In genomic region chr12:131424270-131424669, GRCh38 we compare ENCODE assay signal across 33 cellular contexts.
DNase-seq lines count a peak whose midpoint lies in the region; ATAC-seq and TF ChIP-seq lines count a peak whose summit lies in the region.
"Had no signal": no experiment of that assay in that cellular context is flagged by ENCODE, and none has a peak within 500 bp of the region (broad histone marks: within the 10 kb centered on the region; RNA-seq: fewer than 3 reads in every experiment).

No MANE protein-coding gene starts in this region.

- no peak overlapping the region for H3K27ac ChIP-seq in breast epithelium
- no peak overlapping the region for H3K27ac ChIP-seq in HEK293 (ENCODE audit: extremely low read depth, low read depth, low read length)
- H3K27ac ChIP-seq in GM23338 (ENCODE audit: low read depth), result no peak overlapping the region
- H3K27ac ChIP-seq: 22Rv1; A549; BLaER1; BLaER1 treated with 17β-estradiol and CSF1 and Interleukin-3, amounts not matched to agents 10 nM and 100 nM; C4-2B had no signal

- intact Hi-C loops in MCF 10A (cut with micrococcal nuclease), result no loop called here
- intact Hi-C loops in breast epithelium (cut with DNase I; ENCODE audit: low total_unique reads), result loop anchor here (5.0 kb wide), 1 partner anchor 1078 kb away; no protein-coding TSS in a partner anchor

- no peak for DNase-seq in MCF 10A (ENCODE audit: unreplicated experiment)
- no peak for DNase-seq in breast epithelium (ENCODE audit: low spot score in 2 of 2)
- peak; percentile 14 for DNase-seq in OCI-M1 (lab: John Stamatoyannopoulos, UW)
- DNase-seq in WTC11 (ENCODE audit: low spot score), result no peak
- DNase-seq in GM23338 (ENCODE audit: low spot score), result no peak
- DNase-seq: 8988T; ACHN; AML-193; BE2C; C1 segment of cervical spinal cord; Caco-2; Calu3; CD4-positive, alpha-beta memory T cell; CD4-positive, alpha-beta T cell; CD4-positive, CD25-positive, alpha-beta regulatory T cell; CD8-positive, alpha-beta memory T cell; CD8-positive, alpha-beta T cell; COR-L47; DMS 273 treated with DMSO at 0.1 percent for 48 hours; DMS153; DMS53; DMS79; DMS79 treated with DMSO at 0.1 percent for 48 hours; DND-41; EL had no signal

- TF ChIP-seq CTCF in MCF 10A (IDR thresholded peaks at IDR 0.05; ENCODE audit: unreplicated experiment) (no peak), breast epithelium (IDR thresholded peaks at IDR 0.05) (no peak), HEK293 (tag by site-specific recombination; IDR thresholded peaks at IDR 0.05) (no peak), WTC11 (IDR thresholded peaks at IDR 0.05) (no peak), GM23338 (conservative IDR thresholded peaks at IDR 0.05; ENCODE audit: low read depth in 2 of 2) (no peak)

- no peaks in the 10 kb centered on the region for H3F3A ChIP-seq in GM23338 (replicated peaks; ENCODE audit: low read depth)

- ATAC-seq in WTC11 (no peak), GM23338 (no peak)
- ATAC-seq: A549; CD8-positive, alpha-beta T cell had no signal

- no peaks in the 10 kb centered on the region for H3K79me2 ChIP-seq in GM23338 (replicated peaks; ENCODE audit: insufficient read depth)

- H2AFZ ChIP-seq in GM23338, result no peak overlapping the region

- no peaks in the 10 kb centered on the region; the same call in 1 of the 2 replicates for H4K20me1 ChIP-seq in GM23338 (replicated peaks; ENCODE audit: insufficient read depth)
- H4K20me1 ChIP-seq: BLaER1; BLaER1 treated with 17β-estradiol and CSF1 and Interleukin-3, amounts not matched to agents 10 nM and 100 nM had no signal

- H3K9me3 ChIP-seq in breast epithelium (peaks cover 8 to 26% of the 10 kb centered on the region in 2 donors), HEK293 (ENCODE audit: control insufficient read depth, insufficient read depth, low read depth, low read length) (no peaks in the 10 kb centered on the region)
- H3K9me3 ChIP-seq: BE2C had no signal

- no peak overlapping the region for H3K4me2 ChIP-seq in GM23338
- H3K4me2 ChIP-seq: A549; BLaER1; BLaER1 treated with 17β-estradiol and CSF1 and Interleukin-3, amounts not matched to agents 10 nM and 100 nM had no signal

- no peaks in the 10 kb centered on the region for H3K36me3 ChIP-seq in breast epithelium
- no peaks in the 10 kb centered on the region for H3K36me3 ChIP-seq in HEK293 (ENCODE audit: control insufficient read depth in 2 of 2, insufficient read depth in 1 of 2, low read length in 2 of 2)
- no peaks in the 10 kb centered on the region for H3K36me3 ChIP-seq in GM23338 (ENCODE audit: insufficient read depth)
- H3K36me3 ChIP-seq: BE2C; BLaER1; BLaER1 treated with 17β-estradiol and CSF1 and Interleukin-3, amounts not matched to agents 10 nM and 100 nM had no signal

- no peak for TF ChIP-seq POLR2A in breast epithelium (IDR thresholded peaks at IDR 0.05)

- BruUV-seq in MCF 10A (replicated peaks; lab: Mats Ljungman, UMichigan), result no TSS peak

- H3K4me1 ChIP-seq in breast epithelium, result no peaks in the 10 kb centered on the region
- H3K4me1 ChIP-seq in HEK293 (ENCODE audit: control insufficient read depth, insufficient read depth, low read length), result no peaks in the 10 kb centered on the region
- H3K4me1 ChIP-seq in GM23338 (ENCODE audit: insufficient read depth), result no peaks in the 10 kb centered on the region
- H3K4me1 ChIP-seq: A549; BLaER1; BLaER1 treated with 17β-estradiol and CSF1 and Interleukin-3, amounts not matched to agents 10 nM and 100 nM; Caco-2 had no signal

- no peak overlapping the region for H3K4me3 Mint-ChIP-seq in MCF 10A (ENCODE audit: unreplicated experiment)
- no peak overlapping the region for H3K4me3 Mint-ChIP-seq in WTC11
- H3K4me3 Mint-ChIP-seq in GM23338, result no peak overlapping the region
- H3K4me3 Mint-ChIP-seq: B cell; CD14-positive monocyte; CD4-positive, alpha-beta memory T cell; CD4-positive, alpha-beta T cell; CD4-positive, CD25-positive, alpha-beta regulatory T cell; CD8-positive, alpha-beta memory T cell; CD8-positive, alpha-beta T cell had no signal

- H3K4me3 ChIP-seq in breast epithelium, result no peak overlapping the region
- H3K4me3 ChIP-seq in HEK293 (ENCODE audit: low read depth, low read length), result no peak overlapping the region
- no peak overlapping the region for H3K4me3 ChIP-seq in GM23338
- H3K4me3 ChIP-seq: A549; BLaER1; BLaER1 treated with 17β-estradiol and CSF1 and Interleukin-3, amounts not matched to agents 10 nM and 100 nM had no signal

- H3K27me3 ChIP-seq in breast epithelium, result peaks cover 0 to 27% of the 10 kb centered on the region in 2 donors
- no peaks in the 10 kb centered on the region for H3K27me3 ChIP-seq in GM23338 (ENCODE audit: insufficient read depth)
- H3K27me3 ChIP-seq: BE2C; BLaER1; BLaER1 treated with 17β-estradiol and CSF1 and Interleukin-3, amounts not matched to agents 10 nM and 100 nM had no signal

- H3K4me1 Mint-ChIP-seq in MCF 10A (ENCODE audit: insufficient read depth, unreplicated experiment) (peaks cover 21% of the 10 kb centered on the region), WTC11 (peaks cover 9% of the 10 kb centered on the region), GM23338 (peaks cover 5% of the 10 kb centered on the region)
- H3K4me1 Mint-ChIP-seq: B cell; CD14-positive monocyte; CD4-positive, alpha-beta memory T cell; CD4-positive, CD25-positive, alpha-beta regulatory T cell; CD8-positive, alpha-beta memory T cell had no signal

- no peaks in the 10 kb centered on the region for H3K9me2 ChIP-seq in GM23338 (ENCODE audit: insufficient read depth)

- H3K27me3 Mint-ChIP-seq in MCF 10A (ENCODE audit: insufficient read depth, unreplicated experiment) (no peaks in the 10 kb centered on the region), WTC11 (ENCODE audit: low read depth) (peaks cover 10% of the 10 kb centered on the region), GM23338 (ENCODE audit: insufficient read depth, low read depth, poor library complexity) (no peaks in the 10 kb centered on the region)

- CTCF ChIA-PET in MCF 10A (lab: Yijun Ruan, JAX) (no interaction called here), HEK293 (lab: Yijun Ruan, JAX) (no interaction called here), WTC11 (lab: Charles Lee) (no interaction called here)

- POLR2A ChIA-PET in MCF 10A (lab: Yijun Ruan, JAX), result no interaction called here
- POLR2A ChIA-PET in HEK293 (lab: Yijun Ruan, JAX), result no interaction called here
- POLR2A ChIA-PET in WTC11 (lab: Charles Lee), result no interaction called here

- peaks cover 13% of the 10 kb centered on the region for H3K9me3 Mint-ChIP-seq in MCF 10A (ENCODE audit: unreplicated experiment)
- peaks cover 45% of the 10 kb centered on the region for H3K9me3 Mint-ChIP-seq in WTC11
- H3K9me3 Mint-ChIP-seq in GM23338, result peaks cover 44% of the 10 kb centered on the region

- H3K27ac Mint-ChIP-seq in MCF 10A (ENCODE audit: low read depth, unreplicated experiment) (peak overlapping the region; percentile 66), WTC11 (no peak overlapping the region), GM23338 (no peak overlapping the region)
- H3K27ac Mint-ChIP-seq: B cell; CD14-positive monocyte; CD4-positive, alpha-beta T cell; CD4-positive, CD25-positive, alpha-beta regulatory T cell; CD8-positive, alpha-beta memory T cell; CD8-positive, alpha-beta T cell had no signal

- H3K36me3 Mint-ChIP-seq in MCF 10A (ENCODE audit: insufficient read depth, unreplicated experiment), result no peaks in the 10 kb centered on the region
- peaks cover 31% of the 10 kb centered on the region for H3K36me3 Mint-ChIP-seq in WTC11
- H3K36me3 Mint-ChIP-seq in GM23338 (ENCODE audit: low read depth), result peaks cover 30% of the 10 kb centered on the region
- H3K36me3 Mint-ChIP-seq: CD14-positive monocyte; CD4-positive, CD25-positive, alpha-beta regulatory T cell; CD8-positive, alpha-beta T cell had no signal

TF ChIP-seq in HEK293, 187 proteins besides CTCF, POLR2A, EP300 and RAD21 (continues in another document):
- TF ChIP-seq ZNF18 (tag by site-specific recombination; IDR thresholded peaks at IDR 0.05), result no peak

TF ChIP-seq in GM23338, 12 proteins besides CTCF, POLR2A, EP300 and RAD21 (continues in another document):
- TF ChIP-seq NANOG (IDR thresholded peaks at IDR 0.05; ENCODE audit: borderline replicate concordance), result no peak
- no peak for TF ChIP-seq CREB1 (CRISPR knock-in tag; IDR thresholded peaks at IDR 0.05; ENCODE audit: low read depth)
- no peak for TF ChIP-seq EZH2phosphoT487 (IDR thresholded peaks at IDR 0.05; ENCODE audit: unreplicated experiment)
